Comparison of ENCODE assay signal across 13 cellular contexts in the genomic region with DNA sequence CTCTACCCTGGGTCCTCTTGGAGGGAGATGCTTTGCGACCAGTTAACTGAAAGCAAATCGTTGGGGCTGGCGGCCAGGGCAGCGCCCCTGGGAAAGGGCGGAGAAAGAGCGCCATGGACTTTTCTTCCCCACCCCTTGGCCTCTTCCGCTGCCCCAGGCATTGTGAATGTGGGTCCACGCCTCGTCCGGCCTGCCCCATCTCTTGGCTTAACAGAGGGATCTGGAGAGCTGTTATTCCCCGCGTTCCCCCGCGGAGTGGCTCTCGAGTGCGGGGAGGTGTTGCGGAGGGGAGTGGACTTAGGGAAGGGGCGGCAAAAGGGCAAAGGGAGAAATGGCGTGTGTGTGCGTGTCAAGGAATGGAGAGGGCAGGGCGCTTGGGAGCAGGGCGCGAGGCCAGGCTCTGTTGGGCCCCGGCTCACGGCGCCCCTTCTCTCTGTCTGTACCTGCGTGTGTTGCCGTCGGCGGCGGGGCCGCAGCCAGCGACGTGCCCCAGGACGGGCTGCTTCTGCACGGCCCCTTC. TPM values are rescaled to one million over a fixed set of nuclear protein-coding genes. Genes with fewer than 3 reads are reported as not detected.
DNase-seq lines count a peak whose midpoint lies in the region; ATAC-seq and TF ChIP-seq lines count a peak whose summit lies in the region.
"Had no signal": no experiment of that assay in that cellular context is flagged by ENCODE, and none has a peak within 500 bp of the region (broad histone marks: within the 10 kb centered on the region; RNA-seq: fewer than 3 reads in every experiment).

No MANE protein-coding gene starts in this region.

- H3K27ac ChIP-seq in BLaER1 treated with 17β-estradiol and CSF1 and Interleukin-3, amounts not matched to agents 10 nM and 100 nM: no peak overlapping the region
- H3K27ac ChIP-seq in neural progenitor cell: no peak overlapping the region

- H3K27ac Mint-ChIP-seq in neural progenitor cell: no peak overlapping the region
- H3K27ac Mint-ChIP-seq: effector memory CD8-positive, alpha-beta T cell; T-cell had no signal

- H3K9me3 Mint-ChIP-seq in neural progenitor cell: peaks cover 2% of the 10 kb centered on the region
- H3K9me3 Mint-ChIP-seq: effector memory CD8-positive, alpha-beta T cell; T-cell had no signal

- ATAC-seq in esophagus mucosa: peak; percentile 14
- no peak for ATAC-seq in GM18502 (IDR thresholded peaks at IDR 0.05; ENCODE audit: poor library complexity, unreplicated experiment)

- peak overlapping the region; percentile 59 for H3K4me3 Mint-ChIP-seq in neural progenitor cell

- H3K4me1 ChIP-seq in BLaER1 treated with 17β-estradiol and CSF1 and Interleukin-3, amounts not matched to agents 10 nM and 100 nM: peaks cover 19 to 28% (median 24%) of the 10 kb centered on the region in 10 experiments; a peak in 19 of 20 replicates
- peaks cover 39% of the 10 kb centered on the region for H3K4me1 ChIP-seq in neural progenitor cell

- H3K9me3 ChIP-seq in BLaER1 treated with 17β-estradiol and CSF1 and Interleukin-3, amounts not matched to agents 10 nM and 100 nM (replicated peaks in 1 of 11): peaks cover 0 to 8% (median 0%) of the 10 kb centered on the region in 11 experiments; a peak in 1 of 22 replicates
- no peaks in the 10 kb centered on the region for H3K9me3 ChIP-seq in neural progenitor cell (ENCODE audit: low read depth)

- H3K4me2 ChIP-seq in BLaER1 treated with 17β-estradiol and CSF1 and Interleukin-3, amounts not matched to agents 10 nM and 100 nM: peak overlapping the region; percentile 24 to 79 (median 45); a peak in 20 of 22 replicates
- peak overlapping the region; percentile 79 for H3K4me2 ChIP-seq in neural progenitor cell

- H3K27me3 Mint-ChIP-seq in neural progenitor cell (ENCODE audit: insufficient read depth, low read depth): peaks cover 54% of the 10 kb centered on the region

- peak; percentile 86 for DNase-seq in H7
- peak; percentile 61 for DNase-seq in neural progenitor cell (ENCODE audit: low spot score)
- DNase-seq in NCI-H146 treated with DMSO at 0.1 percent for 48 hours (lab: John Stamatoyannopoulos, UW; ENCODE audit: unreplicated experiment): no peak
- DNase-seq in GM19238 (ENCODE audit: insufficient read length, low spot score): no peak
- no peak for DNase-seq in DMS153 (lab: John Stamatoyannopoulos, UW)
- DNase-seq: amygdala; effector memory CD8-positive, alpha-beta T cell; KBM-7; NCI-H2029 treated with DMSO at 0.1 percent for 48 hours had no signal

- H4K20me1 ChIP-seq in BLaER1 treated with 17β-estradiol and CSF1 and Interleukin-3, amounts not matched to agents 10 nM and 100 nM: peaks cover 0 to 88% (median 71%) of the 10 kb centered on the region in 11 experiments; a peak in 20 of 22 replicates
- H4K20me1 ChIP-seq in neural progenitor cell (ENCODE audit: low read depth): peaks cover 98% of the 10 kb centered on the region

- no peaks in the 10 kb centered on the region for H3K36me3 Mint-ChIP-seq in neural progenitor cell
- H3K36me3 Mint-ChIP-seq: T-cell had no signal

- peaks cover 100% of the 10 kb centered on the region in 11 experiments for H3K27me3 ChIP-seq in BLaER1 treated with 17β-estradiol and CSF1 and Interleukin-3, amounts not matched to agents 10 nM and 100 nM
- H3K27me3 ChIP-seq in H7 (ENCODE audit: control insufficient read depth, insufficient read depth, low read length): peaks cover 100% of the 10 kb centered on the region
- H3K27me3 ChIP-seq in neural progenitor cell: peaks cover 100% of the 10 kb centered on the region

- no peaks in the 10 kb centered on the region for H3K79me2 ChIP-seq in neural progenitor cell (ENCODE audit: low read depth)

- peak overlapping the region in 5 of 10 experiments; percentile 1 to 34 (median 19); a peak in 5 of 20 replicates for H3K4me3 ChIP-seq in BLaER1 treated with 17β-estradiol and CSF1 and Interleukin-3, amounts not matched to agents 10 nM and 100 nM
- H3K4me3 ChIP-seq in H7 (ENCODE audit: insufficient read depth, low read depth, low read length): peak overlapping the region; percentile 19
- peak overlapping the region; percentile 38 for H3K4me3 ChIP-seq in neural progenitor cell

- H3K9ac ChIP-seq in BLaER1 treated with 17β-estradiol and CSF1 and Interleukin-3, amounts not matched to agents 10 nM and 100 nM: no peak overlapping the region
- H3K9ac ChIP-seq in neural progenitor cell: no peak overlapping the region

- peaks cover 52% of the 10 kb centered on the region for H3F3A ChIP-seq in neural progenitor cell (ENCODE audit: low read depth)

- TF ChIP-seq CTCF in neural progenitor cell (IDR thresholded peaks at IDR 0.05): no peak

- peaks cover 5% of the 10 kb centered on the region for H3K4me1 Mint-ChIP-seq in neural progenitor cell

- no peak overlapping the region for H2AFZ ChIP-seq in neural progenitor cell (replicated peaks)

- H3K36me3 ChIP-seq in BLaER1 treated with 17β-estradiol and CSF1 and Interleukin-3, amounts not matched to agents 10 nM and 100 nM: no peaks in the 10 kb centered on the region
- no peaks in the 10 kb centered on the region for H3K36me3 ChIP-seq in H7 (replicated peaks; ENCODE audit: control insufficient read depth, insufficient read depth, low read length)
- no peaks in the 10 kb centered on the region for H3K36me3 ChIP-seq in neural progenitor cell

RNA-seq across cellular contexts. Expression of gene EMX1, which starts 6.6 kb away (rescaled TPM):
- 0.28 and 1.6 TPM in 2 replicates for total RNA-seq in H7 (2014; rRNA removed; shearing (Covaris generic))
- total RNA-seq in esophagus mucosa: not detected
- 0.43 and 7.3 TPM in 2 replicates for total RNA-seq in neural progenitor cell (ENCODE audit: low replicate concordance)
- total RNA-seq: T-cell had no signal

RNA-seq across cellular contexts. Expression of gene SPR, which starts 36.7 kb away (rescaled TPM):
- total RNA-seq in H7 (2014; rRNA removed; shearing (Covaris generic)): 3.7 and 8.0 TPM in 2 replicates
- 16.1 TPM for total RNA-seq in esophagus mucosa
- total RNA-seq in neural progenitor cell (ENCODE audit: low replicate concordance): 2.2 and 4.4 TPM in 2 replicates

Comparison
In these comparisons a context has a peak if more than half of its experiments do, and no peak if none do; other contexts are left out.
1. DNase-seq: peak in H7 (single experiment) and neural progenitor cell (single experiment); none in NCI-H146 treated with DMSO at 0.1 percent for 48 hours (single experiment), GM19238 (single experiment) and DMS153 (single experiment).